In genomic region chr14:89240414-89240813, GRCh38 we compare ENCODE assay signal across 13 cellular contexts.
DNase-seq lines count a peak whose midpoint lies in the region; ATAC-seq and TF ChIP-seq lines count a peak whose summit lies in the region.
"Had no signal": no experiment of that assay in that cellular context is flagged by ENCODE, and none has a peak within 500 bp of the region (broad histone marks: within the 10 kb centered on the region; RNA-seq: fewer than 3 reads in every experiment).

No MANE protein-coding gene starts in this region.

- H3K4me3 Mint-ChIP-seq in activated naive CD8-positive, alpha-beta T cell treated with anti-CD3 and anti-CD28 coated beads, Interleukin-2, amount 50 U/mL, for 24 hours, result no peak overlapping the region
- H3K4me3 Mint-ChIP-seq: nephron progenitor cell had no signal

- ATAC-seq in activated naive CD8-positive, alpha-beta T cell treated with anti-CD3 and anti-CD28 coated beads, Interleukin-2, amount 50 U/mL, for 24 hours, result peak; percentile 28
- ATAC-seq in GM18505 (IDR thresholded peaks at IDR 0.05; ENCODE audit: unreplicated experiment) (no peak), HG02763 (IDR thresholded peaks at IDR 0.05; ENCODE audit: unreplicated experiment) (no peak), HG03108 (IDR thresholded peaks at IDR 0.05; ENCODE audit: unreplicated experiment) (no peak)

- H3K27ac Mint-ChIP-seq in activated naive CD8-positive, alpha-beta T cell treated with anti-CD3 and anti-CD28 coated beads, Interleukin-2, amount 50 U/mL, for 24 hours, result no peak overlapping the region

- DNase-seq in COLO668 (lab: John Stamatoyannopoulos, UW; ENCODE audit: unreplicated experiment) (peak; percentile 67), HT1080 (ENCODE audit: low read depth) (peak; percentile 70), myocyte (ENCODE audit: low read depth) (peak; percentile 25), NCI-H2107 (lab: John Stamatoyannopoulos, UW) (no peak)
- no peak for DNase-seq in activated naive CD8-positive, alpha-beta T cell treated with anti-CD3 and anti-CD28 coated beads, Interleukin-2, amount 50 U/mL, for 24 hours
- DNase-seq: activated CD8-positive, alpha-beta memory T cell treated with anti-CD3 and anti-CD28 coated beads, Interleukin-2, amount 50 U/mL, for 4 hours; kidney glomerular epithelial cell; NCI-H2171; nephron progenitor cell; substantia nigra had no signal

- TF ChIP-seq POLR2A in GM18505 (IDR thresholded peaks at IDR 0.05; ENCODE audit: borderline replicate concordance, extremely low read depth, insufficient read depth, insufficient read length), result no peak

- H3K27me3 Mint-ChIP-seq in activated naive CD8-positive, alpha-beta T cell treated with anti-CD3 and anti-CD28 coated beads, Interleukin-2, amount 50 U/mL, for 24 hours, result no peaks in the 10 kb centered on the region

- peaks cover 51% of the 10 kb centered on the region for H3K4me1 Mint-ChIP-seq in activated naive CD8-positive, alpha-beta T cell treated with anti-CD3 and anti-CD28 coated beads, Interleukin-2, amount 50 U/mL, for 24 hours

- H3K36me3 Mint-ChIP-seq in activated naive CD8-positive, alpha-beta T cell treated with anti-CD3 and anti-CD28 coated beads, Interleukin-2, amount 50 U/mL, for 24 hours (ENCODE audit: low read depth), result peaks cover 23% of the 10 kb centered on the region

- peaks cover 4% of the 10 kb centered on the region for H3K9me3 Mint-ChIP-seq in activated naive CD8-positive, alpha-beta T cell treated with anti-CD3 and anti-CD28 coated beads, Interleukin-2, amount 50 U/mL, for 24 hours

Comparison
In these comparisons a context has a peak if more than half of its experiments do, and no peak if none do; other contexts are left out.
1. DNase-seq: peak in COLO668 (single experiment), HT1080 (single experiment) and myocyte (single experiment); none in activated naive CD8-positive, alpha-beta T cell treated with anti-CD3 and anti-CD28 coated beads, Interleukin-2, amount 50 U/mL, for 24 hours (single experiment) and NCI-H2107 (single experiment).